ENCODE assay signal across 28 cellular contexts in the genomic region with DNA sequence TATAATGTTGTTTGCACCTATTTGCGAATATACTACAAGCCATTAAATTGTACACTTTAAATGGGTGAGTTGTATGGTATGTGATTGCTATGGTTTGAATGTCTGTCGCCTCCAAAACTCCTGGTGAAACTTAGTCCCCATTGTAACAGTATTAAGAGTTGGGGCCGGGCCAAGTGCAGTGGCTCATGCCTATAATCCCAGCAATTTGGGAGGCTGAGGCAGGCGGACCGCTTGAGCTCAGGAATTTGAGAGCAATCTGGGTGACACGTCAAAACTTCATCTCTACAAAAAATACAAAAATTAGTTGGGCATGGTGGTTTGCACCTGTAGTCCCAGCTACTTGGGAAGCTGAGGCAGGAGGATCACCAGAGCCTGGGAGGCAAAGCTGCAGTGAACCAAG. TPM values are rescaled to one million over a fixed set of nuclear protein-coding genes. Genes with fewer than 3 reads are reported as not detected.
DNase-seq lines count a peak whose midpoint lies in the region; FAIRE-seq lines count a peak whose summit lies in the region.
"Had no signal": no experiment of that assay in that cellular context is flagged by ENCODE, and none has a peak within 500 bp of the region (broad histone marks: within the 10 kb centered on the region; RNA-seq: fewer than 3 reads in every experiment).

No MANE protein-coding gene starts in this region.

- DNase-seq in islet precursor cell (peak; percentile 8), mesenteric fat pad (ENCODE audit: low spot score) (peak; percentile 75), GM19239 (ENCODE audit: insufficient read length, low spot score) (no peak)
- no peak for DNase-seq in activated CD4-positive, alpha-beta T cell treated with anti-CD3 and anti-CD28 coated beads for 48 hours
- DNase-seq: 8988T; ACHN; AML-193; BE2C; C1 segment of cervical spinal cord; Caco-2; Calu3; CD4-positive, alpha-beta memory T cell; CD4-positive, alpha-beta T cell; CD4-positive, CD25-positive, alpha-beta regulatory T cell; CD8-positive, alpha-beta memory T cell; CD8-positive, alpha-beta T cell; COR-L47; DMS 273 treated with DMSO at 0.1 percent for 48 hours; DMS153; DMS53; DMS79; DMS79 treated with DMSO at 0.1 percent for 48 hours; DND-41; EL had no signal

- no peak for FAIRE-seq in GM19239 (lab: Jason Lieb, UNC)
- FAIRE-seq: A204.1, A549, D721Med had no signal

RNA-seq across cellular contexts. Expression of gene SIM2, which starts 12.0 kb away (rescaled TPM):
- not detected for total RNA-seq in mesenteric fat pad
- total RNA-seq: B cell; CD4-positive, alpha-beta memory T cell; CD4-positive, alpha-beta T cell; CD4-positive, CD25-positive, alpha-beta regulatory T cell; CD8-positive, alpha-beta memory T cell; CD8-positive, alpha-beta T cell had no signal

Comparison
In these comparisons a context has a peak if more than half of its experiments do, and no peak if none do; other contexts are left out.
1. DNase-seq: peak in islet precursor cell (single experiment) and mesenteric fat pad (single experiment); none in GM19239 (single experiment) and activated CD4-positive, alpha-beta T cell treated with anti-CD3 and anti-CD28 coated beads for 48 hours (single experiment).